1 cellular context compared by ENCODE assay signal in genomic region chr16:12315330-12316138, GRCh38.
TF ChIP-seq lines count a peak whose summit lies in the region.

No MANE protein-coding gene starts in this region.

TF ChIP-seq in HepG2, 621 proteins besides CTCF, POLR2A, EP300 and RAD21 (continued from another document):
- TF ChIP-seq HIVEP1 (CRISPR knock-in tag; IDR thresholded peaks at IDR 0.05) (no peak), SNRNP70 (IDR thresholded peaks at IDR 0.05; ENCODE audit: low read depth, low read length) (no peak), SIX1 (CRISPR knock-in tag; IDR thresholded peaks at IDR 0.05; ENCODE audit: borderline replicate concordance) (peak; percentile 49; the same call in 1 of the 2 replicates), ZFP36L1 (CRISPR knock-in tag; IDR thresholded peaks at IDR 0.05) (no peak), TIGD3 (CRISPR knock-in tag; IDR thresholded peaks at IDR 0.05; ENCODE audit: borderline replicate concordance) (no peak), ZBTB7A (CRISPR knock-in tag; IDR thresholded peaks at IDR 0.05) (0 out of 2 replicates have a peak, but pooled peaks have one; percentile 30)
